ENCODE assay signal across 1 cellular context in genomic region chr14:94600148-94600545, GRCh38.
TF ChIP-seq lines count a peak whose summit lies in the region.

No MANE protein-coding gene starts in this region.

TF ChIP-seq in H1, 55 proteins besides CTCF, POLR2A, EP300 and RAD21:
- no peak for TF ChIP-seq MAX (IDR thresholded peaks at IDR 0.05)
- TF ChIP-seq ZNF274 (IDR thresholded peaks at IDR 0.05; ENCODE audit: borderline replicate concordance, extremely low read depth, low read length), result no peak
- TF ChIP-seq TEAD4 (IDR thresholded peaks at IDR 0.05; ENCODE audit: low read depth, low read length), result no peak
- no peak for TF ChIP-seq MAFK (IDR thresholded peaks at IDR 0.05; ENCODE audit: low read depth, low read length)
- no peak for TF ChIP-seq TAF1 (IDR thresholded peaks at IDR 0.05; ENCODE audit: low read depth, low read length)
- no peak for TF ChIP-seq USF2 (IDR thresholded peaks at IDR 0.05; ENCODE audit: low read length)
- TF ChIP-seq SIN3A (conservative IDR thresholded peaks at IDR 0.05 in 1 of 2, IDR thresholded peaks at IDR 0.05 in 1 of 2; ENCODE audit: low read depth in 1 of 2, low read length in 2 of 2), result no peak
- TF ChIP-seq BRCA1 (IDR thresholded peaks at IDR 0.05; ENCODE audit: low read depth, low read length), result no peak
- TF ChIP-seq CHD2 (IDR thresholded peaks at IDR 0.05; ENCODE audit: low read length), result no peak
- no peak for TF ChIP-seq CREB1 (IDR thresholded peaks at IDR 0.05)
- no peak for TF ChIP-seq RFX5 (IDR thresholded peaks at IDR 0.05; ENCODE audit: borderline replicate concordance, low read depth, low read length)
- TF ChIP-seq GTF2F1 (IDR thresholded peaks at IDR 0.05; ENCODE audit: borderline replicate concordance, low read depth, low read length), result no peak
- TF ChIP-seq TAF7 (optimal IDR thresholded peaks at IDR 0.05; ENCODE audit: borderline replicate concordance, low read depth, low read length), result no peak
